In the genomic region with DNA sequence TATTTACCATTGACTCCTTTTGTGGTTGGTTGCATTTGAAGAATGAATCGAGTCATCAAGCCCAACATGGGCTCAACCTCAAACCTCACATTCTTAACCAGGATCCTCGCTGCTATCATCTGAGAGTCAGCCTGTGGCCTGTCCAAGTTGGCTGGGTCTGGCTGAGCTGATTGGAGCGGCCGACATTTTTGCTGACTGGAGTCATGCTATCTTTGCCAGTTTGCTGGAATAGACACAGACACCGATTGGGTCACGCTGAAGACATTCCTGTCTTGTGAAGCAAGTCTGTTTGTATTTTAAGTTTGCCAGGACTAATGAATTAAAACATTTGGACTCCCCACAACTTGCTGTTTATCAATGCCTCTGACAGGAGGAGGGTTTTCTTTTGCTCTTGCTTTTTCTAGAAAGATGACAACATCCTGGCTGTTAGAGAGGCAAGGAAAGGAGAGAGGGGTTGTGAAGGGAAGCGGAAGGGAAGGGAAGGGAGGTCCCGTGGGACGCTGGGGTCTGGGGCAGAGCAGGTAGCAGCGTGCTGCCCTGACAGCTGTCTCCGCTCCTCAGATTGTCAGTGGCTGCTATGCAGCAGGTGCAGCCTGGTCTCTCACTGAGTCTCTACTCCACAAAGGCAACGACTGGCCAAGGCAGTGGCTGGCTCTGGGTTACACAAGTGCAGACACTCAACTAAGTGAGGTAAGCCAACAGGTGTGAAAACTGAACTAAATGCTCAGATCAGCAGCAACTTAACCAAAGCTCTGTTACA, we compare ENCODE assay signal across 9 cellular contexts. TPM values are rescaled to one million over a fixed set of nuclear protein-coding genes. Genes with fewer than 3 reads are reported as not detected.
DNase-seq lines count a peak whose midpoint lies in the region; ATAC-seq and TF ChIP-seq lines count a peak whose summit lies in the region.
"Had no signal": no experiment of that assay in that cellular context is flagged by ENCODE, and none has a peak within 500 bp of the region (broad histone marks: within the 10 kb centered on the region; RNA-seq: fewer than 3 reads in every experiment).

A gene with protein sequence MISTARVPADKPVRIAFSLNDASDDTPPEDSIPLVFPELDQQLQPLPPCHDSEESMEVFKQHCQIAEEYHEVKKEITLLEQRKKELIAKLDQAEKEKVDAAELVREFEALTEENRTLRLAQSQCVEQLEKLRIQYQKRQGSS (plus strand): TSS at position 411 of the 760 bp plus-strand sequence. CDS start 2,701 bp downstream, outside the sequence.

- TF ChIP-seq CTCF in RWPE1 (conservative IDR thresholded peaks at IDR 0.05; ENCODE audit: low read depth) (no peak), gastroesophageal sphincter (IDR thresholded peaks at IDR 0.05) (no peak)

- CTCF ChIA-PET in RWPE1 (lab: Yijun Ruan, JAX), result no interaction called here

- H3K36me3 ChIP-seq in gastroesophageal sphincter (no peaks in the 10 kb centered on the region), HAP-1 (replicated peaks) (no peaks in the 10 kb centered on the region)

- no peaks in the 10 kb centered on the region for H3K27me3 ChIP-seq in gastroesophageal sphincter
- H3K27me3 ChIP-seq in HAP-1 (ENCODE audit: low read depth), result no peaks in the 10 kb centered on the region

- ATAC-seq in GM19395 (IDR thresholded peaks at IDR 0.05; ENCODE audit: unreplicated experiment) (peak; percentile 76), gastroesophageal sphincter (peak; percentile 93), HG03039 (IDR thresholded peaks at IDR 0.05; ENCODE audit: unreplicated experiment) (no peak)
- ATAC-seq: HepG2 had no signal

- H3K27ac ChIP-seq in RWPE1 (peak within 1 kb of the TSS; percentile 63), gastroesophageal sphincter (peak within 1 kb of the TSS in 3 of 4 donors; percentile 35 to 37 (median 35))

- no peak for TF ChIP-seq EP300 in gastroesophageal sphincter (IDR thresholded peaks at IDR 0.05)

- TF ChIP-seq POLR2A in gastroesophageal sphincter (IDR thresholded peaks at IDR 0.05), result no peak

- no peak within 1 kb of the TSS for H3K4me3 ChIP-seq in gastroesophageal sphincter
- H3K4me3 ChIP-seq in skeletal muscle cell (ENCODE audit: low read depth, low read length), result peak within 1 kb of the TSS; percentile 23
- no peak within 1 kb of the TSS for H3K4me3 ChIP-seq in HAP-1

- DNase-seq in RWPE1 (ENCODE audit: low spot score) (peak; percentile 30), skeletal muscle cell (ENCODE audit: low read depth) (peak; percentile 99), HUDEP-2 (lab: John Stamatoyannopoulos, UW; ENCODE audit: unreplicated experiment in 76 of 76) (no peak), HAP-1 (ENCODE audit: low spot score in 2 of 2) (no peak), G401 (ENCODE audit: low spot score) (no peak)

- POLR2A ChIA-PET in RWPE1 (lab: Yijun Ruan, JAX; ENCODE audit: low non-redundant PET), result no interaction called here

- H3K4me1 ChIP-seq in gastroesophageal sphincter (peaks cover 0 to 5% (median 0%) of the 10 kb centered on the region in 3 donors), HAP-1 (no peaks in the 10 kb centered on the region)

- in situ Hi-C loops in HAP-1 (cut with MboI; ENCODE audit: low sequenced_read_pairs), result no loop called here
- in situ Hi-C loops in G401 (cut with HindIII; ENCODE audit: low sequenced_read_pairs), result no loop called here

- H3K9me3 ChIP-seq in gastroesophageal sphincter, result no peaks in the 10 kb centered on the region
- H3K9me3 ChIP-seq in HAP-1, result no peaks in the 10 kb centered on the region

- whole genome bisulfite sequencing in gastroesophageal sphincter (ENCODE audit: low coverage in 1 of 2), 2 donors, result 42 to 68% methylated on average over 7 to 8 of the region's 12 CpGs

RNA-seq across cellular contexts. Expression of the gene that starts here (rescaled TPM):
- 1 to 10 TPM; 1.5 to 2.6 (median 2.2) TPM for total RNA-seq in gastroesophageal sphincter
- 1.9 and 6.9 TPM in 2 replicates for total RNA-seq in G401 (2014; rRNA removed; shearing (Covaris generic))

Comparison
In these comparisons a context has a peak if more than half of its experiments do, and no peak if none do; other contexts are left out.
1. DNase-seq: peak in RWPE1 (single experiment) and skeletal muscle cell (single experiment); none in HUDEP-2 (0 of 76), HAP-1 (0 of 2) and G401 (single experiment).